Comparison of ENCODE assay signal across 12 cellular contexts in the genomic region with DNA sequence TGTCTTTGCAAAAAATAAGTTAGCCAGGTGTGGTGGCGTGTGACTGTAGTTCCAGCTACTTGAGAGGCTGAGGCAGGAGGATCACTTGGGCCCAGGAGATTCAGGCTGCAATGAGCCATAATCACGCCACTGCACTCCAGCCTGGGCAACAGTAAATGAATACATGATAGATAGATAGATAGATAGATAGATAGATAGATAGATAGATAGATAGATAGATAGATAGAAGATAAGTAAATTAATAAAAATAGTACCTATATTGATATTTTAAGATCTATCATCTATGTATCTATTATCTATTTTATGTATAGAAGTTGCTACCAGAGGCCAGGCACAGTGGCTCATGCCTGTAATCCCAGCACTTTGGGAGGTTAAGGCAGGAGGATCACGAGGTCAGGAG. TPM values are rescaled to one million over a fixed set of nuclear protein-coding genes. Genes with fewer than 3 reads are reported as not detected.
"Had no signal": no experiment of that assay in that cellular context is flagged by ENCODE, and none has a peak within 500 bp of the region (broad histone marks: within the 10 kb centered on the region; RNA-seq: fewer than 3 reads in every experiment).

No MANE protein-coding gene starts in this region.

RNA-seq across cellular contexts. Expression of gene SLC28A1, which starts 6.8 kb away (rescaled TPM):
- total RNA-seq: dermis microvascular lymphatic vessel endothelial cell, endodermal cell, esophagus mucosa, esophagus squamous epithelium, glomerular endothelial cell, left lung, lower leg skin, lower lobe of right lung, lung microvascular endothelial cell, mucosa of descending colon, myocyte had no signal
- polyA plus RNA-seq: keratinocyte had no signal
